In the genomic region with DNA sequence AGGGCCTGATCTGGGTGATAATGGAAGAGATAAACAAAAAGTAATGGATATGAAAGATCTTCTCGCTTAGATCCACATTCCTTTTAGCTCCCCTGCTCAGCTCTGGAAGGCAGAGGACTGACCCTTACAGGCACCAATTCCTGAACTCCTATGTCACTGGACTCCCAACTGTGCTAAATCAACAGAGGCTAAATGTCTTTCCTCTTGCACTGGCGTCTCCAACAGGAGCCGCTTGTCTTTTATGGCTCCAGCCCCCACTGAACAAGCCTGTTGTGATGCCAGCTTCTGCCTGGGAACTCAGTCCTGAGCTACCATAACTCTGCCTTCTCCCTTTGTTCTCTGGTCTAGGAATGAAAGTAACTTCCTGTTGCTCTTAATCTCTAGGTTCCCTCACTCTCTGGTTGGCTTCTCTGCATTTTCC, we compare ENCODE assay signal across 15 cellular contexts.
DNase-seq lines count a peak whose midpoint lies in the region; ATAC-seq lines count a peak whose summit lies in the region.
"Had no signal": no experiment of that assay in that cellular context is flagged by ENCODE, and none has a peak within 500 bp of the region (broad histone marks: within the 10 kb centered on the region; RNA-seq: fewer than 3 reads in every experiment).

No MANE protein-coding gene starts in this region.

- no peaks in the 10 kb centered on the region for H3K36me3 ChIP-seq in SJCRH30
- H3K36me3 ChIP-seq: HAP-1, vagina had no signal

- no peaks in the 10 kb centered on the region for H3K4me1 Mint-ChIP-seq in activated T-helper 17 cell treated with anti-CD3 and anti-CD28 coated beads, Interleukin-2, amount 50 U/mL, for 72 hours
- no peaks in the 10 kb centered on the region for H3K4me1 Mint-ChIP-seq in T-helper 2 cell treated with Interferon-gamma antibody and Interleukin-4, amounts not matched to agents 5 μg/mL and 100 μg/mL, for 36 hours (ENCODE audit: low read depth)

- DNase-seq in ELR (ENCODE audit: low read depth) (peak; percentile 40), SJCRH30 (peak; percentile 5 to 12), foreskin melanocyte (peak; percentile 38), non-pigmented ciliary epithelial cell (ENCODE audit: low read depth) (peak; percentile 81), nucleus accumbens (lab: John Stamatoyannopoulos, UW) (no peak)
- no peak for DNase-seq in T-helper 2 cell treated with Interferon-gamma antibody and Interleukin-4, amounts not matched to agents 5 μg/mL and 100 μg/mL, for 36 hours (ENCODE audit: low spot score)
- DNase-seq: activated effector memory CD4-positive, alpha-beta T cell treated with Interleukin-2 at 50 U/mL for 16 hours; dorsolateral prefrontal cortex; head of caudate nucleus; stimulated activated CD4-positive, alpha-beta T cell treated with anti-CD3 and anti-CD28 coated beads, Interleukin-12 subunit alpha, Interleukin-12 subunit beta, amount 100 ng/mL, for 4 hours; stimulated activated CD8-positive, alpha-beta memory T cell treated with anti-CD3 and anti-CD28 coated beads, Interleukin-4, amount 100 ng/mL, for 48 hours had no signal

- H3K9me3 Mint-ChIP-seq in activated T-helper 17 cell treated with anti-CD3 and anti-CD28 coated beads, Interleukin-2, amount 50 U/mL, for 72 hours, result no peaks in the 10 kb centered on the region
- no peaks in the 10 kb centered on the region for H3K9me3 Mint-ChIP-seq in T-helper 2 cell treated with Interferon-gamma antibody and Interleukin-4, amounts not matched to agents 5 μg/mL and 100 μg/mL, for 36 hours

- no peaks in the 10 kb centered on the region for H3K9me3 ChIP-seq in SJCRH30 (replicated peaks)
- H3K9me3 ChIP-seq: vagina had no signal

- no peak overlapping the region for H3K27ac Mint-ChIP-seq in activated T-helper 17 cell treated with anti-CD3 and anti-CD28 coated beads, Interleukin-2, amount 50 U/mL, for 72 hours
- H3K27ac Mint-ChIP-seq in T-helper 2 cell treated with Interferon-gamma antibody and Interleukin-4, amounts not matched to agents 5 μg/mL and 100 μg/mL, for 36 hours, result no peak overlapping the region

- no peak for ATAC-seq in GM21528 (IDR thresholded peaks at IDR 0.05; ENCODE audit: low FRiP score, unreplicated experiment)
- ATAC-seq in activated T-helper 17 cell treated with anti-CD3 and anti-CD28 coated beads, Interleukin-2, amount 50 U/mL, for 72 hours (replicated peaks), result no peak

- H3K4me3 ChIP-seq in SJCRH30, result no peak overlapping the region
- H3K4me3 ChIP-seq: dorsolateral prefrontal cortex, HAP-1, vagina had no signal

- peak overlapping the region; percentile 11; the same call in 1 of the 2 replicates for H3K27ac ChIP-seq in SJCRH30
- H3K27ac ChIP-seq: dorsolateral prefrontal cortex, vagina had no signal

- H3K4me3 Mint-ChIP-seq in activated T-helper 17 cell treated with anti-CD3 and anti-CD28 coated beads, Interleukin-2, amount 50 U/mL, for 72 hours, result no peak overlapping the region
- H3K4me3 Mint-ChIP-seq in T-helper 2 cell treated with Interferon-gamma antibody and Interleukin-4, amounts not matched to agents 5 μg/mL and 100 μg/mL, for 36 hours, result no peak overlapping the region

- H3K27me3 ChIP-seq in SJCRH30, result no peaks in the 10 kb centered on the region
- H3K27me3 ChIP-seq: dorsolateral prefrontal cortex, vagina had no signal

- no peaks in the 10 kb centered on the region for H3K36me3 Mint-ChIP-seq in activated T-helper 17 cell treated with anti-CD3 and anti-CD28 coated beads, Interleukin-2, amount 50 U/mL, for 72 hours (ENCODE audit: low read depth)
- no peaks in the 10 kb centered on the region for H3K36me3 Mint-ChIP-seq in T-helper 2 cell treated with Interferon-gamma antibody and Interleukin-4, amounts not matched to agents 5 μg/mL and 100 μg/mL, for 36 hours (ENCODE audit: low read depth)

- no peaks in the 10 kb centered on the region for H3K27me3 Mint-ChIP-seq in activated T-helper 17 cell treated with anti-CD3 and anti-CD28 coated beads, Interleukin-2, amount 50 U/mL, for 72 hours
- no peaks in the 10 kb centered on the region for H3K27me3 Mint-ChIP-seq in T-helper 2 cell treated with Interferon-gamma antibody and Interleukin-4, amounts not matched to agents 5 μg/mL and 100 μg/mL, for 36 hours (ENCODE audit: low read depth)

- H3K4me1 ChIP-seq in SJCRH30, result peaks cover 3% of the 10 kb centered on the region; the same call in 1 of the 2 replicates
- H3K4me1 ChIP-seq: vagina had no signal

Comparison
In these comparisons a context has a peak if more than half of its experiments do, and no peak if none do; other contexts are left out.
1. DNase-seq: peak in ELR (single experiment), SJCRH30 (2 of 2), foreskin melanocyte (single experiment) and non-pigmented ciliary epithelial cell (single experiment); none in nucleus accumbens (0 of 56) and T-helper 2 cell treated with Interferon-gamma antibody and Interleukin-4, amounts not matched to agents 5 μg/mL and 100 μg/mL, for 36 hours (single experiment).